ENCODE assay signal across 7 cellular contexts in genomic region chr2:186459009-186459408, GRCh38. TPM values are rescaled to one million over a fixed set of nuclear protein-coding genes. Genes with fewer than 3 reads are reported as not detected.
DNase-seq lines count a peak whose midpoint lies in the region; ATAC-seq, FAIRE-seq and TF ChIP-seq lines count a peak whose summit lies in the region.

No MANE protein-coding gene starts in this region.

- ATAC-seq in GM18511 (IDR thresholded peaks at IDR 0.05; ENCODE audit: unreplicated experiment) (peak; percentile 47), GM18861 (IDR thresholded peaks at IDR 0.05; ENCODE audit: unreplicated experiment) (no peak), GM21786 (IDR thresholded peaks at IDR 0.05; ENCODE audit: unreplicated experiment) (no peak)

- H3K27me3 ChIP-seq in bronchial epithelial cell (ENCODE audit: control insufficient read depth, insufficient read depth, low read length): no peaks in the 10 kb centered on the region

- TF ChIP-seq CTCF in bronchial epithelial cell (IDR thresholded peaks at IDR 0.05; ENCODE audit: insufficient read depth, low read length, severe bottlenecking): peak; percentile 36

- H3K4me3 ChIP-seq in bronchial epithelial cell (ENCODE audit: low read depth, low read length): no peak overlapping the region

- no peak for FAIRE-seq in bronchial epithelial cell (lab: Jason Lieb, UNC)

- DNase-seq in NCI-H2081 (lab: John Stamatoyannopoulos, UW): peak; percentile 51 to 66
- DNase-seq in bronchial epithelial cell (ENCODE audit: low read depth): peak; percentile 44
- DNase-seq in non-pigmented ciliary epithelial cell (ENCODE audit: low read depth): peak; percentile 9
- DNase-seq in CD1c-positive myeloid dendritic cell (ENCODE audit: extremely low spot score): no peak

- no peaks in the 10 kb centered on the region for H3K36me3 ChIP-seq in bronchial epithelial cell (ENCODE audit: control insufficient read depth, insufficient read depth, low read length)

RNA-seq across cellular contexts. Expression of gene ZC3H15, which starts 27.1 kb away (rescaled TPM):
- total RNA-seq in bronchial epithelial cell: 120 and 128 TPM in 2 replicates
